Comparison of ENCODE assay signal across 24 cellular contexts in genomic region chr2:44744961-44745360, GRCh38.
DNase-seq lines count a peak whose midpoint lies in the region; ATAC-seq and TF ChIP-seq lines count a peak whose summit lies in the region.
"Had no signal": no experiment of that assay in that cellular context is flagged by ENCODE, and none has a peak within 500 bp of the region (broad histone marks: within the 10 kb centered on the region; RNA-seq: fewer than 3 reads in every experiment).

No MANE protein-coding gene starts in this region.

- POLR2A ChIA-PET in SK-N-SH (lab: Yijun Ruan, JAX) (interaction anchor here (1.0 kb wide), 1 partner anchor 25 kb away, joined by 3 read pairs; no protein-coding TSS in a partner anchor), WTC11 (lab: Charles Lee) (interaction anchor here (1.2 kb wide), 1 partner anchor 23 kb away, joined by 3 read pairs; no protein-coding TSS in a partner anchor)
- POLR2A ChIA-PET in activated CD4-positive, alpha-beta T cell treated with anti-CD3 and anti-CD28 coated beads, Interleukin-2, amount 10 ng/mL, durations not matched to agents 7 days and 5 days (lab: Charles Lee): no interaction called here

- no peak overlapping the region for H2AFZ ChIP-seq in SK-N-SH (ENCODE audit: low read depth)

- no peak for TF ChIP-seq CTCF in SK-N-SH (IDR thresholded peaks at IDR 0.05)
- no peak for TF ChIP-seq CTCF in WTC11 (IDR thresholded peaks at IDR 0.05)

- no peak overlapping the region for H3K9ac ChIP-seq in SK-N-SH

- no peak for TF ChIP-seq RAD21 in SK-N-SH (IDR thresholded peaks at IDR 0.05; ENCODE audit: low read length)

- H3K4me1 ChIP-seq in SK-N-SH (ENCODE audit: control insufficient read depth in 1 of 2, insufficient read depth in 2 of 2, low read depth in 1 of 2, low read length in 1 of 2): peaks cover 0 to 49% of the 10 kb centered on the region in 2 experiments; a peak in 2 of 4 replicates

- H3K9me2 ChIP-seq in SK-N-SH: no peaks in the 10 kb centered on the region

- ATAC-seq in SK-N-SH treated with all-trans-retinoic acid at 6 μM for 48 hours: no peak
- no peak for ATAC-seq in WTC11
- no peak for ATAC-seq in HG03108 (IDR thresholded peaks at IDR 0.05; ENCODE audit: unreplicated experiment)
- ATAC-seq in GM18861 (IDR thresholded peaks at IDR 0.05; ENCODE audit: unreplicated experiment): no peak
- ATAC-seq: HepG2, K562, PC-3 had no signal

- no peaks in the 10 kb centered on the region for H3F3A ChIP-seq in SK-N-SH (replicated peaks; ENCODE audit: insufficient read depth)

- H3K27ac ChIP-seq in SK-N-SH (ENCODE audit: low read depth in 2 of 2, low read length in 1 of 2): peak overlapping the region in 1 of 2 experiments; percentile 78; a peak in 2 of 4 replicates
- H3K27ac ChIP-seq: C4-2B had no signal

- no peaks in the 10 kb centered on the region for H3K27me3 Mint-ChIP-seq in WTC11 (ENCODE audit: low read depth)
- H3K27me3 Mint-ChIP-seq in activated CD4-positive, alpha-beta T cell treated with anti-CD3 and anti-CD28 coated beads, Interleukin-2, amount 10 ng/mL, durations not matched to agents 7 days and 5 days: no peaks in the 10 kb centered on the region
- H3K27me3 Mint-ChIP-seq: CD8-positive, alpha-beta memory T cell had no signal

- H3K27ac Mint-ChIP-seq in WTC11: peak overlapping the region; percentile 79; the same call in 1 of the 2 replicates
- H3K27ac Mint-ChIP-seq in activated CD4-positive, alpha-beta T cell treated with anti-CD3 and anti-CD28 coated beads, Interleukin-2, amount 10 ng/mL, durations not matched to agents 7 days and 5 days: no peak overlapping the region
- H3K27ac Mint-ChIP-seq: CD8-positive, alpha-beta memory T cell; HFFc6 had no signal

- peaks cover 41% of the 10 kb centered on the region for H3K4me1 Mint-ChIP-seq in WTC11
- no peaks in the 10 kb centered on the region for H3K4me1 Mint-ChIP-seq in activated CD4-positive, alpha-beta T cell treated with anti-CD3 and anti-CD28 coated beads, Interleukin-2, amount 10 ng/mL, durations not matched to agents 7 days and 5 days
- H3K4me1 Mint-ChIP-seq: CD8-positive, alpha-beta memory T cell had no signal

- no peak overlapping the region for H3K4me2 ChIP-seq in SK-N-SH

- H4K20me1 ChIP-seq in SK-N-SH (ENCODE audit: insufficient read depth): no peaks in the 10 kb centered on the region

- WGBS in SK-N-SH (ENCODE audit: low lambda C conversion rate): 68% methylated on average over 5 of the region's 5 CpGs

- no peaks in the 10 kb centered on the region for H3K9me3 ChIP-seq in SK-N-SH
- H3K9me3 ChIP-seq: MG63 had no signal

- TF ChIP-seq EP300 in SK-N-SH (IDR thresholded peaks at IDR 0.05; ENCODE audit: borderline replicate concordance in 1 of 2, low read depth in 1 of 2, low read length in 1 of 2): no peak

- no peaks in the 10 kb centered on the region for H3K36me3 Mint-ChIP-seq in WTC11
- H3K36me3 Mint-ChIP-seq in activated CD4-positive, alpha-beta T cell treated with anti-CD3 and anti-CD28 coated beads, Interleukin-2, amount 10 ng/mL, durations not matched to agents 7 days and 5 days (ENCODE audit: low read depth): no peaks in the 10 kb centered on the region

- H3K79me2 ChIP-seq in SK-N-SH (ENCODE audit: insufficient read depth): no peaks in the 10 kb centered on the region

- H3K9me3 Mint-ChIP-seq in WTC11: no peaks in the 10 kb centered on the region
- no peaks in the 10 kb centered on the region for H3K9me3 Mint-ChIP-seq in activated CD4-positive, alpha-beta T cell treated with anti-CD3 and anti-CD28 coated beads, Interleukin-2, amount 10 ng/mL, durations not matched to agents 7 days and 5 days
- H3K9me3 Mint-ChIP-seq: CD8-positive, alpha-beta memory T cell; HFFc6 had no signal

- H3K27me3 ChIP-seq in SK-N-SH (ENCODE audit: insufficient read depth): no peaks in the 10 kb centered on the region
- H3K27me3 ChIP-seq: MG63 had no signal

- H3K4me3 Mint-ChIP-seq in WTC11: no peak overlapping the region
- H3K4me3 Mint-ChIP-seq in activated CD4-positive, alpha-beta T cell treated with anti-CD3 and anti-CD28 coated beads, Interleukin-2, amount 10 ng/mL, durations not matched to agents 7 days and 5 days: no peak overlapping the region
- H3K4me3 Mint-ChIP-seq: CD8-positive, alpha-beta memory T cell; HFFc6 had no signal

- CTCF ChIA-PET in SK-N-SH (lab: Yijun Ruan, JAX) (interaction anchor here (0.6 to 2.7 kb wide), 15 partner anchors 10 to 701 kb away, joined by 3 to 20 read pairs (median 3); no protein-coding TSS in a partner anchor), WTC11 (lab: Charles Lee) (interaction anchor here (0.6 to 1.6 kb wide), 5 partner anchors 25 to 281 kb away, joined by 3 to 5 read pairs (median 4); no protein-coding TSS in a partner anchor)
- CTCF ChIA-PET in activated CD4-positive, alpha-beta T cell treated with anti-CD3 and anti-CD28 coated beads, Interleukin-2, amount 10 ng/mL, durations not matched to agents 7 days and 5 days (lab: Charles Lee): interaction anchor here (1.1 to 2.1 kb wide), 2 partner anchors 10 to 35 kb away, joined by 3 to 4 read pairs; no protein-coding TSS in a partner anchor

- DNase-seq in SK-N-SH (no peak), NCI-H524 (lab: John Stamatoyannopoulos, UW) (peak; percentile 9 to 44), WTC11 (ENCODE audit: low spot score) (no peak), DMS153 (lab: John Stamatoyannopoulos, UW) (no peak)
- DNase-seq in activated CD4-positive, alpha-beta T cell treated with anti-CD3 and anti-CD28 coated beads, Interleukin-2, amount 10 ng/mL, durations not matched to agents 7 days and 5 days: no peak
- DNase-seq: 8988T; Calu3; CD8-positive, alpha-beta memory T cell; EL; GF-D8; H7; HFFc6; MG63; NCI-H2081 treated with DMSO at 0.1 percent for 48 hours; NCI-H446 treated with DMSO at 0.1 percent for 48 hours; NCI-H748 treated with DMSO at 0.1 percent for 48 hours; PC-3; Right ventricle myocardium superior had no signal

- no peaks in the 10 kb centered on the region for H3K36me3 ChIP-seq in SK-N-SH (replicated peaks in 1 of 2; ENCODE audit: control insufficient read depth in 1 of 2, insufficient read depth in 2 of 2, low read length in 1 of 2)
- H3K36me3 ChIP-seq: MG63 had no signal

- no peak overlapping the region for H3K4me3 ChIP-seq in SK-N-SH (ENCODE audit: low read depth in 2 of 2, low read length in 1 of 2)
- H3K4me3 ChIP-seq: K562, MG63 had no signal

TF ChIP-seq in SK-N-SH, 30 proteins besides CTCF, POLR2A, EP300 and RAD21:
- TF ChIP-seq FOSL2 (IDR thresholded peaks at IDR 0.05; ENCODE audit: borderline replicate concordance, low read depth): no peak
- TF ChIP-seq GATA2 (CRISPR knock-in tag; IDR thresholded peaks at IDR 0.05): peak; percentile 48; the same call in 1 of the 2 replicates
- TF ChIP-seq MAX (IDR thresholded peaks at IDR 0.05; ENCODE audit: low read depth): no peak
- peak; percentile 48; the same call in 1 of the 2 replicates for TF ChIP-seq MXI1 (IDR thresholded peaks at IDR 0.05; ENCODE audit: low read depth, low read length)
- TF ChIP-seq POLR2AphosphoS5 (IDR thresholded peaks at IDR 0.05; ENCODE audit: low read depth, low read length): no peak

TF ChIP-seq in SK-N-SH treated with all-trans-retinoic acid at 6 μM for 48 hours, 23 proteins besides CTCF, POLR2A, EP300 and RAD21 (continues in another document):
- TF ChIP-seq ZNF565 (CRISPR knock-in tag; conservative IDR thresholded peaks at IDR 0.05; ENCODE audit: low read depth): no peak
- TF ChIP-seq ISL1 (CRISPR knock-in tag; IDR thresholded peaks at IDR 0.05): no peak
- no peak for TF ChIP-seq PPARA (CRISPR knock-in tag; IDR thresholded peaks at IDR 0.05; ENCODE audit: borderline replicate concordance)
- TF ChIP-seq, protein P1, sequence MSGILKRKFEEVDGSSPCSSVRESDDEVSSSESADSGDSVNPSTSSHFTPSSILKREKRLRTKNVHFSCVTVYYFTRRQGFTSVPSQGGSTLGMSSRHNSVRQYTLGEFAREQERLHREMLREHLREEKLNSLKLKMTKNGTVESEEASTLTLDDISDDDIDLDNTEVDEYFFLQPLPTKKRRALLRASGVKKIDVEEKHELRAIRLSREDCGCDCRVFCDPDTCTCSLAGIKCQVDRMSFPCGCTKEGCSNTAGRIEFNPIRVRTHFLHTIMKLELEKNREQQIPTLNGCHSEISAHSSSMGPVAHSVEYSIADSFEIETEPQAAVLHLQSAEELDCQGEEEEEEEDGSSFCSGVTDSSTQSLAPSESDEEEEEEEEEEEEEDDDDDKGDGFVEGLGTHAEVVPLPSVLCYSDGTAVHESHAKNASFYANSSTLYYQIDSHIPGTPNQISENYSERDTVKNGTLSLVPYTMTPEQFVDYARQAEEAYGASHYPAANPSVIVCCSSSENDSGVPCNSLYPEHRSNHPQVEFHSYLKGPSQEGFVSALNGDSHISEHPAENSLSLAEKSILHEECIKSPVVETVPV (CRISPR knock-in tag; IDR thresholded peaks at IDR 0.05): no peak
- TF ChIP-seq ZNF70 (CRISPR knock-in tag; IDR thresholded peaks at IDR 0.05): no peak

TF ChIP-seq in WTC11, 78 proteins besides CTCF, POLR2A, EP300 and RAD21 (continues in another document):
- TF ChIP-seq, protein P2, sequence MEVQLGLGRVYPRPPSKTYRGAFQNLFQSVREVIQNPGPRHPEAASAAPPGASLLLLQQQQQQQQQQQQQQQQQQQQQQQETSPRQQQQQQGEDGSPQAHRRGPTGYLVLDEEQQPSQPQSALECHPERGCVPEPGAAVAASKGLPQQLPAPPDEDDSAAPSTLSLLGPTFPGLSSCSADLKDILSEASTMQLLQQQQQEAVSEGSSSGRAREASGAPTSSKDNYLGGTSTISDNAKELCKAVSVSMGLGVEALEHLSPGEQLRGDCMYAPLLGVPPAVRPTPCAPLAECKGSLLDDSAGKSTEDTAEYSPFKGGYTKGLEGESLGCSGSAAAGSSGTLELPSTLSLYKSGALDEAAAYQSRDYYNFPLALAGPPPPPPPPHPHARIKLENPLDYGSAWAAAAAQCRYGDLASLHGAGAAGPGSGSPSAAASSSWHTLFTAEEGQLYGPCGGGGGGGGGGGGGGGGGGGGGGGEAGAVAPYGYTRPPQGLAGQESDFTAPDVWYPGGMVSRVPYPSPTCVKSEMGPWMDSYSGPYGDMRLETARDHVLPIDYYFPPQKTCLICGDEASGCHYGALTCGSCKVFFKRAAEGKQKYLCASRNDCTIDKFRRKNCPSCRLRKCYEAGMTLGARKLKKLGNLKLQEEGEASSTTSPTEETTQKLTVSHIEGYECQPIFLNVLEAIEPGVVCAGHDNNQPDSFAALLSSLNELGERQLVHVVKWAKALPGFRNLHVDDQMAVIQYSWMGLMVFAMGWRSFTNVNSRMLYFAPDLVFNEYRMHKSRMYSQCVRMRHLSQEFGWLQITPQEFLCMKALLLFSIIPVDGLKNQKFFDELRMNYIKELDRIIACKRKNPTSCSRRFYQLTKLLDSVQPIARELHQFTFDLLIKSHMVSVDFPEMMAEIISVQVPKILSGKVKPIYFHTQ (CRISPR knock-in tag; IDR thresholded peaks at IDR 0.05): no peak
- TF ChIP-seq ZNF138 (CRISPR knock-in tag; conservative IDR thresholded peaks at IDR 0.05): no peak

Comparison
In these comparisons a context has a peak if more than half of its experiments do, and no peak if none do; other contexts are left out.
1. DNase-seq: peak in NCI-H524 (2 of 2); none in SK-N-SH (single experiment), WTC11 (single experiment), activated CD4-positive, alpha-beta T cell treated with anti-CD3 and anti-CD28 coated beads, Interleukin-2, amount 10 ng/mL, durations not matched to agents 7 days and 5 days (single experiment) and DMS153 (single experiment).